18 cellular contexts compared by ENCODE assay signal in genomic region chr15:63864186-63864585, GRCh38. TPM values are rescaled to one million over a fixed set of nuclear protein-coding genes. Genes with fewer than 3 reads are reported as not detected.
A peak's percentile ranks its signal among the peaks of the same experiment; 100 is the strongest.
DNase-seq lines count a peak whose midpoint lies in the region; ATAC-seq and TF ChIP-seq lines count a peak whose summit lies in the region.
"Had no signal": no experiment of that assay in that cellular context is flagged by ENCODE, and none has a peak within 500 bp of the region (broad histone marks: within the 10 kb centered on the region; RNA-seq: fewer than 3 reads in every experiment).

No MANE protein-coding gene starts in this region.

- H3K27ac ChIP-seq in osteoblast (ENCODE audit: low read depth, low read length): no peak overlapping the region
- H3K27ac ChIP-seq: 22Rv1, A549, C4-2B had no signal

- no peaks in the 10 kb centered on the region for H3K36me3 Mint-ChIP-seq in T-helper 1 cell treated with Interleukin-12 subunit alpha and Interleukin-12 subunit beta and Interleukin-4 antibody, amounts not matched to agents 30 μg/mL and 1 μg/mL, for 36 hours (ENCODE audit: low read depth)
- no peaks in the 10 kb centered on the region for H3K36me3 Mint-ChIP-seq in glutamatergic neuron (ENCODE audit: unreplicated experiment)
- H3K36me3 Mint-ChIP-seq: CD4-positive, alpha-beta memory T cell had no signal

- H4K20me1 ChIP-seq in osteoblast (ENCODE audit: insufficient read depth, low read length): no peaks in the 10 kb centered on the region

- H3K9me3 ChIP-seq in osteoblast (ENCODE audit: low read depth, low read length): no peaks in the 10 kb centered on the region
- H3K9me3 ChIP-seq: A549 had no signal

- H3K4me3 Mint-ChIP-seq in T-helper 1 cell treated with Interleukin-12 subunit alpha and Interleukin-12 subunit beta and Interleukin-4 antibody, amounts not matched to agents 30 μg/mL and 1 μg/mL, for 36 hours: no peak overlapping the region
- H3K4me3 Mint-ChIP-seq in glutamatergic neuron (ENCODE audit: unreplicated experiment): no peak overlapping the region
- H3K4me3 Mint-ChIP-seq in stimulated activated naive CD8-positive, alpha-beta T cell treated with anti-CD3 and anti-CD28 coated beads, Interleukin-15, amount 100 ng/mL, for 72 hours: no peak overlapping the region
- H3K4me3 Mint-ChIP-seq: CD4-positive, alpha-beta memory T cell; H9 had no signal

- no peaks in the 10 kb centered on the region for H3K27me3 ChIP-seq in osteoblast (ENCODE audit: insufficient read depth, low read length)

- no peak overlapping the region for H2AFZ ChIP-seq in osteoblast (ENCODE audit: low read length)

- H3K4me1 ChIP-seq in osteoblast (ENCODE audit: insufficient read depth, low read length): peaks cover 2% of the 10 kb centered on the region
- H3K4me1 ChIP-seq: A549 had no signal

- H3K79me2 ChIP-seq in osteoblast (ENCODE audit: insufficient read depth, low read length): no peaks in the 10 kb centered on the region

- H3K27ac Mint-ChIP-seq in T-helper 1 cell treated with Interleukin-12 subunit alpha and Interleukin-12 subunit beta and Interleukin-4 antibody, amounts not matched to agents 30 μg/mL and 1 μg/mL, for 36 hours: peak overlapping the region; percentile 43
- H3K27ac Mint-ChIP-seq in glutamatergic neuron (ENCODE audit: unreplicated experiment): peak overlapping the region; percentile 36
- no peak overlapping the region for H3K27ac Mint-ChIP-seq in stimulated activated naive CD8-positive, alpha-beta T cell treated with anti-CD3 and anti-CD28 coated beads, Interleukin-15, amount 100 ng/mL, for 72 hours
- H3K27ac Mint-ChIP-seq: H9 had no signal

- no peak overlapping the region for H3K4me2 ChIP-seq in osteoblast (ENCODE audit: insufficient read depth, low read length)
- H3K4me2 ChIP-seq: A549 had no signal

- no peaks in the 10 kb centered on the region for H3K9me3 Mint-ChIP-seq in T-helper 1 cell treated with Interleukin-12 subunit alpha and Interleukin-12 subunit beta and Interleukin-4 antibody, amounts not matched to agents 30 μg/mL and 1 μg/mL, for 36 hours
- no peaks in the 10 kb centered on the region for H3K9me3 Mint-ChIP-seq in glutamatergic neuron (ENCODE audit: unreplicated experiment)
- no peaks in the 10 kb centered on the region for H3K9me3 Mint-ChIP-seq in stimulated activated naive CD8-positive, alpha-beta T cell treated with anti-CD3 and anti-CD28 coated beads, Interleukin-15, amount 100 ng/mL, for 72 hours
- H3K9me3 Mint-ChIP-seq: H9 had no signal

- DNase-seq in T-helper 1 cell (no peak), glutamatergic neuron (no peak), osteoblast (ENCODE audit: insufficient read length, low spot score, missing footprints) (peak; percentile 61), activated gamma-delta T cell (lab: John Stamatoyannopoulos, UW) (no peak), NOMO-1 treated with dmso at 0.1 percent for 144 hours (lab: John Stamatoyannopoulos, UW; ENCODE audit: unreplicated experiment) (no peak)
- no peak for DNase-seq in stimulated activated naive CD8-positive, alpha-beta T cell treated with anti-CD3 and anti-CD28 coated beads, Interleukin-15, amount 100 ng/mL, for 72 hours
- DNase-seq: AML-193; CD4-positive, alpha-beta memory T cell; DMS153; DMS79; GDM1; GOT3; H9 had no signal

- TF ChIP-seq CTCF in glutamatergic neuron (IDR thresholded peaks at IDR 0.05; ENCODE audit: partially characterized antibody, unreplicated experiment) (no peak), osteoblast (IDR thresholded peaks at IDR 0.05; ENCODE audit: extremely low read depth, low read depth, low read length) (no peak)

- no peaks in the 10 kb centered on the region for H3K27me3 Mint-ChIP-seq in T-helper 1 cell treated with Interleukin-12 subunit alpha and Interleukin-12 subunit beta and Interleukin-4 antibody, amounts not matched to agents 30 μg/mL and 1 μg/mL, for 36 hours (ENCODE audit: low read depth)
- no peaks in the 10 kb centered on the region for H3K27me3 Mint-ChIP-seq in glutamatergic neuron (ENCODE audit: unreplicated experiment)
- H3K27me3 Mint-ChIP-seq in stimulated activated naive CD8-positive, alpha-beta T cell treated with anti-CD3 and anti-CD28 coated beads, Interleukin-15, amount 100 ng/mL, for 72 hours: no peaks in the 10 kb centered on the region
- H3K27me3 Mint-ChIP-seq: CD4-positive, alpha-beta memory T cell had no signal

- ATAC-seq in stimulated activated naive CD8-positive, alpha-beta T cell treated with anti-CD3 and anti-CD28 coated beads, Interleukin-15, amount 100 ng/mL, for 72 hours: no peak
- ATAC-seq: A549, HepG2 had no signal

- H3K4me1 Mint-ChIP-seq in T-helper 1 cell treated with Interleukin-12 subunit alpha and Interleukin-12 subunit beta and Interleukin-4 antibody, amounts not matched to agents 30 μg/mL and 1 μg/mL, for 36 hours (ENCODE audit: low read depth): peaks cover 18% of the 10 kb centered on the region
- peaks cover 6% of the 10 kb centered on the region for H3K4me1 Mint-ChIP-seq in glutamatergic neuron (ENCODE audit: low read depth, unreplicated experiment)
- peaks cover 20% of the 10 kb centered on the region for H3K4me1 Mint-ChIP-seq in stimulated activated naive CD8-positive, alpha-beta T cell treated with anti-CD3 and anti-CD28 coated beads, Interleukin-15, amount 100 ng/mL, for 72 hours

- H3K4me3 ChIP-seq in osteoblast (ENCODE audit: insufficient read depth, low read length): no peak overlapping the region
- H3K4me3 ChIP-seq: A549 had no signal

- no peaks in the 10 kb centered on the region for H3K36me3 ChIP-seq in osteoblast (ENCODE audit: insufficient read depth, low read length)

RNA-seq across cellular contexts. Expression of gene HERC1, which starts 30.4 kb away (rescaled TPM):
- total RNA-seq in glutamatergic neuron (ENCODE audit: unreplicated experiment) (184 TPM), osteoblast (101 and 116 TPM in 2 replicates)

Comparison
In these comparisons a context has a peak if more than half of its experiments do, and no peak if none do; other contexts are left out.
1. H3K27ac Mint-ChIP-seq: peak in T-helper 1 cell treated with Interleukin-12 subunit alpha and Interleukin-12 subunit beta and Interleukin-4 antibody, amounts not matched to agents 30 μg/mL and 1 μg/mL, for 36 hours (single experiment) and glutamatergic neuron (single experiment); none in stimulated activated naive CD8-positive, alpha-beta T cell treated with anti-CD3 and anti-CD28 coated beads, Interleukin-15, amount 100 ng/mL, for 72 hours (0 of 2).